In genomic region chr12:27780612-27781408, GRCh38 we compare ENCODE assay signal across 8 cellular contexts. TPM values are rescaled to one million over a fixed set of nuclear protein-coding genes. Genes with fewer than 3 reads are reported as not detected.
DNase-seq lines count a peak whose midpoint lies in the region; ATAC-seq lines count a peak whose summit lies in the region.

No MANE protein-coding gene starts in this region.

- DNase-seq in activated CD8-positive, alpha-beta memory T cell treated with anti-CD3 and anti-CD28 coated beads, Interleukin-2, amount 10 ng/mL, durations not matched to agents 7 days and 5 days: peak; percentile 49
- DNase-seq in activated CD8-positive, alpha-beta memory T cell treated with anti-CD3 and anti-CD28 coated beads for 24 hours: no peak
- peak; percentile 18 for DNase-seq in NCI-H1694 (lab: John Stamatoyannopoulos, UW)
- peak; percentile 48 for DNase-seq in activated CD8-positive, alpha-beta T cell treated with anti-CD3 and anti-CD28 coated beads, Interleukin-2, amount 10 ng/mL, durations not matched to agents 7 days and 5 days
- peak; percentile 58 for DNase-seq in fibroblast of peridontal ligament (ENCODE audit: extremely low read depth)
- peak; percentile 46 for DNase-seq in occipital lobe (lab: John Stamatoyannopoulos, UW)
- DNase-seq in HK-2 (ENCODE audit: unreplicated experiment): no peak

- H3K27ac Mint-ChIP-seq in activated CD8-positive, alpha-beta memory T cell treated with anti-CD3 and anti-CD28 coated beads, Interleukin-2, amount 10 ng/mL, durations not matched to agents 7 days and 5 days: peak overlapping the region; percentile 75
- peak overlapping the region; percentile 83 for H3K27ac Mint-ChIP-seq in activated CD8-positive, alpha-beta T cell treated with anti-CD3 and anti-CD28 coated beads, Interleukin-2, amount 10 ng/mL, durations not matched to agents 7 days and 5 days

- POLR2A ChIA-PET in activated CD8-positive, alpha-beta T cell treated with anti-CD3 and anti-CD28 coated beads, Interleukin-2, amount 10 ng/mL, durations not matched to agents 7 days and 5 days (lab: Charles Lee): interaction anchor here (0.5 to 1.8 kb wide), 7 partner anchors 20 to 343 kb away, joined by 3 to 10 read pairs (median 3); no protein-coding TSS in a partner anchor

- peaks cover 18% of the 10 kb centered on the region for H3K27me3 Mint-ChIP-seq in activated CD8-positive, alpha-beta memory T cell treated with anti-CD3 and anti-CD28 coated beads, Interleukin-2, amount 10 ng/mL, durations not matched to agents 7 days and 5 days
- peaks cover 7% of the 10 kb centered on the region for H3K27me3 Mint-ChIP-seq in activated CD8-positive, alpha-beta T cell treated with anti-CD3 and anti-CD28 coated beads, Interleukin-2, amount 10 ng/mL, durations not matched to agents 7 days and 5 days (ENCODE audit: low read depth)

- no peaks in the 10 kb centered on the region for H3K9me3 Mint-ChIP-seq in activated CD8-positive, alpha-beta memory T cell treated with anti-CD3 and anti-CD28 coated beads, Interleukin-2, amount 10 ng/mL, durations not matched to agents 7 days and 5 days (ENCODE audit: low read depth)
- H3K9me3 Mint-ChIP-seq in activated CD8-positive, alpha-beta T cell treated with anti-CD3 and anti-CD28 coated beads, Interleukin-2, amount 10 ng/mL, durations not matched to agents 7 days and 5 days (ENCODE audit: insufficient read depth): no peaks in the 10 kb centered on the region

- CTCF ChIA-PET in activated CD8-positive, alpha-beta memory T cell treated with anti-CD3 and anti-CD28 coated beads, Interleukin-2, amount 10 ng/mL, durations not matched to agents 7 days and 5 days (lab: Charles Lee): interaction anchor here (0.6 to 2.2 kb wide), 7 partner anchors 12 to 740 kb away, joined by 3 to 8 read pairs (median 3); no protein-coding TSS in a partner anchor
- CTCF ChIA-PET in activated CD8-positive, alpha-beta T cell treated with anti-CD3 and anti-CD28 coated beads, Interleukin-2, amount 10 ng/mL, durations not matched to agents 7 days and 5 days (lab: Charles Lee): interaction anchor here (0.9 to 2.9 kb wide), 7 partner anchors 10 to 47 kb away, joined by 3 to 24 read pairs (median 4); no protein-coding TSS in a partner anchor

- peaks cover 38% of the 10 kb centered on the region for H3K4me1 Mint-ChIP-seq in activated CD8-positive, alpha-beta memory T cell treated with anti-CD3 and anti-CD28 coated beads, Interleukin-2, amount 10 ng/mL, durations not matched to agents 7 days and 5 days
- H3K4me1 Mint-ChIP-seq in activated CD8-positive, alpha-beta T cell treated with anti-CD3 and anti-CD28 coated beads, Interleukin-2, amount 10 ng/mL, durations not matched to agents 7 days and 5 days (ENCODE audit: low read depth): peaks cover 38% of the 10 kb centered on the region

- peaks cover 24% of the 10 kb centered on the region for H3K36me3 Mint-ChIP-seq in activated CD8-positive, alpha-beta memory T cell treated with anti-CD3 and anti-CD28 coated beads, Interleukin-2, amount 10 ng/mL, durations not matched to agents 7 days and 5 days
- peaks cover 26% of the 10 kb centered on the region for H3K36me3 Mint-ChIP-seq in activated CD8-positive, alpha-beta T cell treated with anti-CD3 and anti-CD28 coated beads, Interleukin-2, amount 10 ng/mL, durations not matched to agents 7 days and 5 days (ENCODE audit: low read depth)

- H3K4me3 Mint-ChIP-seq in activated CD8-positive, alpha-beta memory T cell treated with anti-CD3 and anti-CD28 coated beads, Interleukin-2, amount 10 ng/mL, durations not matched to agents 7 days and 5 days: peak overlapping the region; percentile 80
- peak overlapping the region; percentile 81 for H3K4me3 Mint-ChIP-seq in activated CD8-positive, alpha-beta T cell treated with anti-CD3 and anti-CD28 coated beads, Interleukin-2, amount 10 ng/mL, durations not matched to agents 7 days and 5 days

- peak; percentile 43 for ATAC-seq in activated CD8-positive, alpha-beta memory T cell treated with anti-CD3 and anti-CD28 coated beads, Interleukin-2, amount 10 ng/mL, durations not matched to agents 7 days and 5 days
- ATAC-seq in HG02759 (IDR thresholded peaks at IDR 0.05; ENCODE audit: unreplicated experiment): peak; percentile 30
- peak; percentile 48 for ATAC-seq in activated CD8-positive, alpha-beta T cell treated with anti-CD3 and anti-CD28 coated beads, Interleukin-2, amount 10 ng/mL, durations not matched to agents 7 days and 5 days

RNA-seq across cellular contexts. Expression of gene MANSC4, which starts 0.8 kb away (rescaled TPM):
- total RNA-seq in activated CD8-positive, alpha-beta memory T cell treated with anti-CD3 and anti-CD28 coated beads, Interleukin-2, amount 10 ng/mL, durations not matched to agents 7 days and 5 days: not detected
- not detected for total RNA-seq in activated CD8-positive, alpha-beta T cell treated with anti-CD3 and anti-CD28 coated beads, Interleukin-2, amount 10 ng/mL, durations not matched to agents 7 days and 5 days
- total RNA-seq in occipital lobe: 0.47 TPM

RNA-seq across cellular contexts. Expression of gene KLHL42, which starts 0.8 kb away (rescaled TPM):
- total RNA-seq in activated CD8-positive, alpha-beta memory T cell treated with anti-CD3 and anti-CD28 coated beads, Interleukin-2, amount 10 ng/mL, durations not matched to agents 7 days and 5 days: 10 to 100 TPM; 12.6 to 14.7 TPM
- 10 to 100 TPM; 15.9 to 16.9 TPM for total RNA-seq in activated CD8-positive, alpha-beta T cell treated with anti-CD3 and anti-CD28 coated beads, Interleukin-2, amount 10 ng/mL, durations not matched to agents 7 days and 5 days
- 77.8 TPM for total RNA-seq in occipital lobe

Comparison
In these comparisons a context has a peak if more than half of its experiments do, and no peak if none do; other contexts are left out.
1. DNase-seq: peak in activated CD8-positive, alpha-beta memory T cell treated with anti-CD3 and anti-CD28 coated beads, Interleukin-2, amount 10 ng/mL, durations not matched to agents 7 days and 5 days (single experiment), NCI-H1694 (single experiment), activated CD8-positive, alpha-beta T cell treated with anti-CD3 and anti-CD28 coated beads, Interleukin-2, amount 10 ng/mL, durations not matched to agents 7 days and 5 days (single experiment), fibroblast of peridontal ligament (single experiment) and occipital lobe (single experiment); none in activated CD8-positive, alpha-beta memory T cell treated with anti-CD3 and anti-CD28 coated beads for 24 hours (single experiment) and HK-2 (single experiment).
2. Peak in every context shown above with its lines, with median percentiles within 50 percentile points of each other: ATAC-seq.